1 cellular context compared by ENCODE assay signal in the genomic region with DNA sequence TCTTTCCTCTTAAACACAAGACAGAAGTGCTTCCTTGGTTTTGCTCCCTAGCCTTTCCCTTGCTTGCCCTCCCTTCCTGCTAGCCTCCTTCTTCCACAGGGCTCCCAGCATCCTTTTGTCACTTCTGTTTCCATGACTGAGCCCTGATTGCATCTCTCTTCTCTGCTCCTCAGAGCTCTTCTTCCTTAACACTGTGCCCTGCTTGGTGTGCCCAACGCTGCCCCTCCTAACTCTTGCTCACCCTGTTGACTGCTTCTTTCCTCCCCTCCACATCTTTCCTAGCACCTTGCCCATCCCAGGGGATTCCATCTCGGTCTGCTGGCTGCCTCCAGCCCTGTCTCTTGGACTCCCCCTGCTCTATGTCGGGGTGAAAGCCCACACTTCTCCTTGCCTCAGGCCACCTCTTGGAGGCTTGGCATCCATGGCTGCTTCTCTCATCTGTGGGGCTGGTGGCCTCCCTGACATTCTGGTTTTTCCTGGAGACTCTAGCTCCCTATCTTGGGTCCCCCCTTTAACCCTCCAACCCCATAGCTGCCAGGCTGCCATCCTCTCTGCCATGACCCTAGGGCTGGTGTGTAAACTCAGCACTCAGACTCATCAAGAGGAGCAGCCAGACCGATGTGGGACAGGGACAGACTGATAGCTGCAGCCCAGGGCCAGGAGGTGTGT.
TF ChIP-seq lines count a peak whose summit lies in the region.

No MANE protein-coding gene starts in this region.

TF ChIP-seq in H1, 55 proteins besides CTCF, POLR2A, EP300 and RAD21:
- no peak for TF ChIP-seq HDAC2 (IDR thresholded peaks at IDR 0.05; ENCODE audit: borderline replicate concordance in 1 of 2, low read depth in 2 of 2, low read length in 2 of 2)
- TF ChIP-seq, protein P1, sequence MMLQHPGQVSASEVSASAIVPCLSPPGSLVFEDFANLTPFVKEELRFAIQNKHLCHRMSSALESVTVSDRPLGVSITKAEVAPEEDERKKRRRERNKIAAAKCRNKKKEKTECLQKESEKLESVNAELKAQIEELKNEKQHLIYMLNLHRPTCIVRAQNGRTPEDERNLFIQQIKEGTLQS (IDR thresholded peaks at IDR 0.05; ENCODE audit: insufficient read depth, low read depth, low read length): no peak
- TF ChIP-seq TCF12 (IDR thresholded peaks at IDR 0.05; ENCODE audit: low read depth, low read length): no peak
- no peak for TF ChIP-seq FOSL1 (IDR thresholded peaks at IDR 0.05; ENCODE audit: insufficient read depth, low read depth, low read length)
- TF ChIP-seq BACH1 (IDR thresholded peaks at IDR 0.05; ENCODE audit: low read length): no peak
- TF ChIP-seq SP4 (IDR thresholded peaks at IDR 0.05; ENCODE audit: low read length): no peak
